1 cellular context compared by ENCODE assay signal in genomic region chr12:98737327-98737722, GRCh38.
TF ChIP-seq lines count a peak whose summit lies in the region.

No MANE protein-coding gene starts in this region.

TF ChIP-seq in A549, 52 proteins besides CTCF, POLR2A, EP300 and RAD21 (continued from another document):
- TF ChIP-seq ELK1 (IDR thresholded peaks at IDR 0.05; ENCODE audit: low read depth, low read length) (no peak), ATOH8 (CRISPR knock-in tag; IDR thresholded peaks at IDR 0.05; ENCODE audit: low read depth) (no peak), ZC3H11A (IDR thresholded peaks at IDR 0.05) (no peak)
TF ChIP-seq in A549: peak in this region for 0.
